In genomic region chr4:687048-687974, GRCh38 we compare ENCODE assay signal across 8 cellular contexts. TPM values are rescaled to one million over a fixed set of nuclear protein-coding genes. Genes with fewer than 3 reads are reported as not detected.
DNase-seq lines count a peak whose midpoint lies in the region; ATAC-seq and TF ChIP-seq lines count a peak whose summit lies in the region.

No MANE protein-coding gene starts in this region.

- H3K4me3 Mint-ChIP-seq in CD8-positive, alpha-beta memory T cell = peak overlapping the region in 1 of 7 donors; percentile 3

- H3K4me3 ChIP-seq in CD8-positive, alpha-beta memory T cell (ENCODE audit: low read length) = no peak overlapping the region
- H3K4me3 ChIP-seq in Peyer's patch (peak overlapping the region in 2 of 4 donors; percentile 55 to 62), fibroblast of lung (replicated peaks in 1 of 4; ENCODE audit: control extremely low read depth in 1 of 4, insufficient read depth in 1 of 4, low read depth in 3 of 4, low read length in 4 of 4) (peak overlapping the region in 1 of 4 experiments; percentile 17), osteoblast (ENCODE audit: insufficient read depth, low read length) (peak overlapping the region; percentile 74)

- no peak overlapping the region for H3K9ac ChIP-seq in fibroblast of lung (ENCODE audit: insufficient read depth, low read length)

- peaks cover 8 to 15% of the 10 kb centered on the region in 2 donors for H3K27me3 Mint-ChIP-seq in CD8-positive, alpha-beta memory T cell

- no peaks in the 10 kb centered on the region for H3K9me3 ChIP-seq in CD8-positive, alpha-beta memory T cell (ENCODE audit: low read length)
- H3K9me3 ChIP-seq in Peyer's patch (no peaks in the 10 kb centered on the region), fibroblast of lung (ENCODE audit: control insufficient read depth, insufficient read depth, low read depth, low read length) (no peaks in the 10 kb centered on the region), osteoblast (ENCODE audit: low read depth, low read length) (no peaks in the 10 kb centered on the region)

- no peak overlapping the region for H2AFZ ChIP-seq in fibroblast of lung (ENCODE audit: low read length)
- peak overlapping the region; percentile 72 for H2AFZ ChIP-seq in osteoblast (ENCODE audit: low read length)

- H3K27me3 ChIP-seq in CD8-positive, alpha-beta memory T cell (ENCODE audit: insufficient read depth, low read length, poor library complexity, severe bottlenecking) = no peaks in the 10 kb centered on the region
- no peaks in the 10 kb centered on the region for H3K27me3 ChIP-seq in Peyer's patch
- H3K27me3 ChIP-seq in fibroblast of lung (ENCODE audit: control insufficient read depth, insufficient read depth, low read length) = no peaks in the 10 kb centered on the region
- H3K27me3 ChIP-seq in osteoblast (ENCODE audit: insufficient read depth, low read length) = no peaks in the 10 kb centered on the region

- H3K79me2 ChIP-seq in fibroblast of lung (ENCODE audit: control insufficient read depth, insufficient read depth, low read length) = no peaks in the 10 kb centered on the region
- no peaks in the 10 kb centered on the region for H3K79me2 ChIP-seq in osteoblast (ENCODE audit: insufficient read depth, low read length)

- ATAC-seq in HG03039 (IDR thresholded peaks at IDR 0.05; ENCODE audit: unreplicated experiment) = no peak
- ATAC-seq in HG03442 (IDR thresholded peaks at IDR 0.05; ENCODE audit: unreplicated experiment) = no peak

- peaks cover 0 to 21% (median 3%) of the 10 kb centered on the region in 3 donors for H3K4me1 Mint-ChIP-seq in CD8-positive, alpha-beta memory T cell

- TF ChIP-seq CTCF in Peyer's patch (IDR thresholded peaks at IDR 0.05) (no peak), fibroblast of lung (conservative IDR thresholded peaks at IDR 0.05 in 1 of 2, IDR thresholded peaks at IDR 0.05 in 1 of 2; ENCODE audit: low read depth in 1 of 2, low read length in 2 of 2) (no peak), osteoblast (IDR thresholded peaks at IDR 0.05; ENCODE audit: extremely low read depth, low read depth, low read length) (no peak)

- H3K27ac ChIP-seq in CD8-positive, alpha-beta memory T cell (ENCODE audit: low read depth, low read length) = peak overlapping the region; percentile 59
- peak overlapping the region; percentile 46 to 85 (median 70) for H3K27ac ChIP-seq in Peyer's patch
- H3K27ac ChIP-seq in fibroblast of lung (ENCODE audit: insufficient read depth, low read length) = peak overlapping the region; percentile 52
- peak overlapping the region; percentile 94 for H3K27ac ChIP-seq in osteoblast (ENCODE audit: low read depth, low read length)

- TF ChIP-seq POLR2A in Peyer's patch (IDR thresholded peaks at IDR 0.05) = peak; percentile 25 to 33

- H3K4me1 ChIP-seq in CD8-positive, alpha-beta memory T cell (ENCODE audit: insufficient read depth, low read length) = no peaks in the 10 kb centered on the region
- H3K4me1 ChIP-seq in Peyer's patch (peaks cover 0 to 49% (median 14%) of the 10 kb centered on the region in 4 donors), fibroblast of lung (ENCODE audit: control insufficient read depth, extremely low read depth, insufficient read depth, low read length) (peaks cover 8% of the 10 kb centered on the region), osteoblast (ENCODE audit: insufficient read depth, low read length) (peaks cover 30% of the 10 kb centered on the region)

- peak overlapping the region; percentile 4 for H3K4me2 ChIP-seq in fibroblast of lung (ENCODE audit: extremely low read depth, insufficient read depth, low read length)
- H3K4me2 ChIP-seq in osteoblast (ENCODE audit: insufficient read depth, low read length) = peak overlapping the region; percentile 78

- H4K20me1 ChIP-seq in fibroblast of lung (ENCODE audit: control insufficient read depth, extremely low read depth, insufficient read depth, low read length) (no peaks in the 10 kb centered on the region), osteoblast (ENCODE audit: insufficient read depth, low read length) (peaks cover 5% of the 10 kb centered on the region)

- no peaks in the 10 kb centered on the region for H3K36me3 ChIP-seq in CD8-positive, alpha-beta memory T cell (ENCODE audit: insufficient read depth, low read length)
- H3K36me3 ChIP-seq in Peyer's patch (no peaks in the 10 kb centered on the region), fibroblast of lung (ENCODE audit: control insufficient read depth, insufficient read depth, low read length) (no peaks in the 10 kb centered on the region), osteoblast (ENCODE audit: insufficient read depth, low read length) (no peaks in the 10 kb centered on the region)

- DNase-seq in CD8-positive, alpha-beta memory T cell = no peak
- DNase-seq in Peyer's patch = peak; percentile 54 to 94 (median 92)
- peak; percentile 84 to 87 for DNase-seq in fibroblast of lung (ENCODE audit: low read depth in 2 of 2)
- DNase-seq in osteoblast (ENCODE audit: insufficient read length, low spot score, missing footprints) = peak; percentile 100
- no peak for DNase-seq in NCI-H1092 treated with DMSO at 0.1 percent for 48 hours (lab: John Stamatoyannopoulos, UW)
- no peak for DNase-seq in activated CD8-positive, alpha-beta memory T cell treated with anti-CD3 and anti-CD28 coated beads, Interleukin-2, amount 50 U/mL, for 48 hours

- POLR2A ChIA-PET in CD8-positive, alpha-beta memory T cell (lab: Charles Lee) = no interaction called here

- CTCF ChIA-PET in CD8-positive, alpha-beta memory T cell (lab: Charles Lee) = no interaction called here

- no peaks in the 10 kb centered on the region for H3K36me3 Mint-ChIP-seq in CD8-positive, alpha-beta memory T cell

- H3K27ac Mint-ChIP-seq in CD8-positive, alpha-beta memory T cell = no peak overlapping the region

- H3K9me3 Mint-ChIP-seq in CD8-positive, alpha-beta memory T cell = no peaks in the 10 kb centered on the region

RNA-seq across cellular contexts. Expression of gene SLC49A3, which starts 1.6 kb away (rescaled TPM):
- total RNA-seq in CD8-positive, alpha-beta memory T cell = 1 to 10 TPM in 1 of 2 experiments, under 1 TPM in 1; 0.80 to 1.1 TPM
- polyA plus RNA-seq in CD8-positive, alpha-beta memory T cell = 0.52 TPM
- 10 to 100 TPM in 2 of 4 donors, 1 to 10 TPM in 2; 4.1 to 13.3 (median 9.4) TPM for total RNA-seq in Peyer's patch
- 3.9 and 5.1 TPM in 2 replicates for total RNA-seq in fibroblast of lung
- polyA plus RNA-seq in fibroblast of lung = 0.42 and 0.62 TPM in 2 replicates
- 0.99 and 1.1 TPM in 2 replicates for polyA plus RNA-seq in fibroblast of lung (2012)
- 0.30 and 0.35 TPM in 2 replicates for polyA minus RNA-seq in fibroblast of lung (ENCODE audit: low replicate concordance)
- 11.6 and 13.6 TPM in 2 replicates for total RNA-seq in osteoblast

RNA-seq across cellular contexts. Expression of gene MYL5, which starts 13.0 kb away (rescaled TPM):
- total RNA-seq in CD8-positive, alpha-beta memory T cell = 10 to 100 TPM; 17.1 to 19.5 TPM
- 5.2 TPM for polyA plus RNA-seq in CD8-positive, alpha-beta memory T cell
- total RNA-seq in Peyer's patch (100 to 1,000 TPM in 2 of 4 donors, 10 to 100 TPM in 2; 82.8 to 135 (median 95.2) TPM), fibroblast of lung (13.4 and 14.4 TPM in 2 replicates), osteoblast (17.7 and 22.8 TPM in 2 replicates)
- polyA plus RNA-seq in fibroblast of lung = 8.6 and 9.6 TPM in 2 replicates
- 16.7 and 19.1 TPM in 2 replicates for polyA plus RNA-seq in fibroblast of lung (2012)
- polyA minus RNA-seq in fibroblast of lung (ENCODE audit: low replicate concordance) = 8.2 and 19.7 TPM in 2 replicates

RNA-seq across cellular contexts. Expression of gene ATP5ME, which starts 13.2 kb away (rescaled TPM):
- total RNA-seq in CD8-positive, alpha-beta memory T cell = 100 to 1,000 TPM; 284 to 291 TPM
- 441 TPM for polyA plus RNA-seq in CD8-positive, alpha-beta memory T cell
- total RNA-seq in Peyer's patch (100 to 1,000 TPM; 102 to 259 (median 184) TPM), fibroblast of lung (204 and 257 TPM in 2 replicates), osteoblast (60.8 and 70.4 TPM in 2 replicates)
- polyA plus RNA-seq in fibroblast of lung = 356 and 367 TPM in 2 replicates
- 848 and 872 TPM in 2 replicates for polyA plus RNA-seq in fibroblast of lung (2012)
- polyA minus RNA-seq in fibroblast of lung (ENCODE audit: low replicate concordance) = 25.8 and 82.6 TPM in 2 replicates

RNA-seq across cellular contexts. Expression of gene PCGF3, which starts 18.3 kb away (rescaled TPM):
- total RNA-seq in CD8-positive, alpha-beta memory T cell = 10 to 100 TPM; 24.7 to 26.1 TPM
- polyA plus RNA-seq in CD8-positive, alpha-beta memory T cell = 4.8 TPM
- total RNA-seq in Peyer's patch (100 to 1,000 TPM in 2 of 4 donors, 10 to 100 TPM in 2; 58.3 to 168 (median 93.0) TPM), fibroblast of lung (27.1 and 30.0 TPM in 2 replicates), osteoblast (32.7 and 43.1 TPM in 2 replicates)
- 24.8 and 25.6 TPM in 2 replicates for polyA plus RNA-seq in fibroblast of lung
- polyA plus RNA-seq in fibroblast of lung (2012) = 21.9 and 25.8 TPM in 2 replicates
- 42.8 and 80.2 TPM in 2 replicates for polyA minus RNA-seq in fibroblast of lung (ENCODE audit: low replicate concordance)

Comparison
In these comparisons a context has a peak if more than half of its experiments do, and no peak if none do; other contexts are left out.
1. DNase-seq: peak in Peyer's patch (3 of 3), fibroblast of lung (2 of 2) and osteoblast (single experiment); none in CD8-positive, alpha-beta memory T cell (0 of 5), NCI-H1092 treated with DMSO at 0.1 percent for 48 hours (single experiment) and activated CD8-positive, alpha-beta memory T cell treated with anti-CD3 and anti-CD28 coated beads, Interleukin-2, amount 50 U/mL, for 48 hours (single experiment).
2. Peak in every context shown above with its lines, with median percentiles within 50 percentile points of each other: H3K27ac ChIP-seq.